In genomic region chr9:22039258-22039657, GRCh38 we compare ENCODE assay signal across 26 cellular contexts. TPM values are rescaled to one million over a fixed set of nuclear protein-coding genes. Genes with fewer than 3 reads are reported as not detected.
A peak's percentile ranks its signal among the peaks of the same experiment; 100 is the strongest.
DNase-seq lines count a peak whose midpoint lies in the region; ATAC-seq and TF ChIP-seq lines count a peak whose summit lies in the region.
"Had no signal": no experiment of that assay in that cellular context is flagged by ENCODE, and none has a peak within 500 bp of the region (broad histone marks: within the 10 kb centered on the region; RNA-seq: fewer than 3 reads in every experiment).

No MANE protein-coding gene starts in this region.

- dilution Hi-C loops in IMR-90 (cut with HindIII; ENCODE audit: low sequenced_read_pairs, unreplicated experiment): no loop called here

- no peak overlapping the region for H3K4me2 ChIP-seq in IMR-90 (ENCODE audit: low read depth, low read length)
- H3K4me2 ChIP-seq: SK-N-SH had no signal

- intact Hi-C loops in IMR-90 (cut with micrococcal nuclease): loop anchor here (2.0 kb wide), 1 partner anchor 226 kb away; no protein-coding TSS in a partner anchor
- intact Hi-C loops in sciatic nerve (cut with DNase I): no loop called here

- no CpG with 5 or more reads among the region's 3 CpGs for WGBS in IMR-90 (ENCODE audit: extremely low coverage in 2 of 2, insufficient read length in 1 of 2), 2 experiments

- CTCF ChIA-PET in IMR-90 (lab: Yijun Ruan, JAX): interaction anchor here (1.8 to 6.4 kb wide), 3 partner anchors 30 to 225 kb away, joined by 7 to 34 read pairs (median 12); partner anchors contain the start of gene CDKN2B

- ATAC-seq in IMR-90 (ENCODE audit: low read depth): no peak
- ATAC-seq in RWPE2 (ENCODE audit: low read depth): no peak
- peak; percentile 65 for ATAC-seq in sciatic nerve
- no peak for ATAC-seq in GM21786 (IDR thresholded peaks at IDR 0.05; ENCODE audit: unreplicated experiment)
- ATAC-seq in GM18867 (IDR thresholded peaks at IDR 0.05; ENCODE audit: unreplicated experiment): no peak
- ATAC-seq: activated naive CD8-positive, alpha-beta T cell treated with anti-CD3 and anti-CD28 coated beads, Interleukin-2, amount 50 U/mL, for 24 hours had no signal

- no peaks in the 10 kb centered on the region for H3K79me1 ChIP-seq in IMR-90 (ENCODE audit: low read depth in 1 of 2, low read length in 2 of 2)

- H3K9me3 ChIP-seq in IMR-90 (ENCODE audit: control insufficient read depth, insufficient read depth, low read length): no peaks in the 10 kb centered on the region
- H3K9me3 ChIP-seq in RWPE2 (ENCODE audit: severe bottlenecking): no peaks in the 10 kb centered on the region
- H3K9me3 ChIP-seq: BE2C, esophagus squamous epithelium, right atrium auricular region, SK-N-SH, stomach, tibial artery had no signal

- no peak overlapping the region for H2BK5ac ChIP-seq in IMR-90 (ENCODE audit: low read depth, low read length, poor library complexity, severe bottlenecking)

- H2BK20ac ChIP-seq in IMR-90 (ENCODE audit: low read depth, low read length): no peak overlapping the region

- H3K56ac ChIP-seq in IMR-90 (ENCODE audit: extremely low read depth, insufficient read depth, low read length): no peak overlapping the region

- no TSS peak for BruUV-seq in IMR-90 (replicated peaks; lab: Mats Ljungman, UMichigan)

- H3K4ac ChIP-seq in IMR-90 (ENCODE audit: low read depth, low read length): peak overlapping the region; percentile 11; the same call in 1 of the 2 replicates

- H4K5ac ChIP-seq in IMR-90 (ENCODE audit: low read depth, low read length): no peak overlapping the region

- H3K9ac ChIP-seq in IMR-90 (ENCODE audit: low read depth, low read length): no peak overlapping the region
- H3K9ac ChIP-seq: SK-N-SH had no signal

- H3K14ac ChIP-seq in IMR-90 (replicated peaks; ENCODE audit: low read depth, low read length): no peak overlapping the region

- DNase-seq in IMR-90: no peak
- DNase-seq in RWPE2 (ENCODE audit: low spot score): no peak
- peak; percentile 27 for DNase-seq in fibroblast of gingiva (ENCODE audit: low read depth)
- no peak for DNase-seq in sciatic nerve (ENCODE audit: low spot score)
- no peak for DNase-seq in occipital lobe (lab: John Stamatoyannopoulos, UW)
- DNase-seq in foreskin melanocyte: no peak
- DNase-seq: ACHN; activated B cell treated with CpG ODN at 0.5 μM for 24 hours; activated CD4-positive, alpha-beta T cell treated with anti-CD3 and anti-CD28 coated beads, Interleukin-2, amount 50 U/mL, for 1 hour; activated naive CD4-positive, alpha-beta T cell; activated naive CD8-positive, alpha-beta T cell treated with anti-CD3 and anti-CD28 coated beads, Interleukin-2, amount 50 U/mL, for 24 hours; activated T-cell treated with anti-CD3 and anti-CD28 coated beads, Interleukin-2, amount 50 U/mL, for 48 hours; BE2C; CD8-positive, alpha-beta memory T cell; dermis blood vessel endothelial cell; esophagus squamous epithelium; NCI-H1048; NCI-H2171 treated with DMSO at 0.1 percent for 48 hours; NCI-H510A; posterior cingulate gyrus; SK-N-SH; stomach; tibial artery had no signal

- in situ Hi-C loops in IMR-90 (cut with MboI; ENCODE audit: low sequenced_read_pairs): no loop called here

- POLR2A ChIA-PET in IMR-90 (lab: Charles Lee; ENCODE audit: unreplicated experiment): no interaction called here

- H3K4me1 ChIP-seq in IMR-90 (ENCODE audit: control insufficient read depth, insufficient read depth, low read length) (peaks cover 4% of the 10 kb centered on the region), RWPE2 (ENCODE audit: insufficient read depth, poor library complexity, severe bottlenecking) (peaks cover 75% of the 10 kb centered on the region)
- H3K4me1 ChIP-seq: BE2C, right atrium auricular region, tibial artery had no signal

- H3K4me3 ChIP-seq in IMR-90 (ENCODE audit: insufficient read depth, low read depth, low read length) (no peak overlapping the region), RWPE2 (ENCODE audit: severe bottlenecking) (no peak overlapping the region)
- H3K4me3 ChIP-seq: esophagus squamous epithelium, right atrium auricular region, stomach, tibial artery had no signal

- H3K27me3 ChIP-seq in IMR-90 (ENCODE audit: control insufficient read depth, insufficient read depth, low read length) (no peaks in the 10 kb centered on the region), RWPE2 (ENCODE audit: insufficient read depth, poor library complexity, severe bottlenecking) (no peaks in the 10 kb centered on the region)
- H3K27me3 ChIP-seq: BE2C, esophagus squamous epithelium, right atrium auricular region, stomach, tibial artery had no signal

- TF ChIP-seq CTCF in IMR-90 (conservative IDR thresholded peaks at IDR 0.05; ENCODE audit: low read depth, low read length) (no peak), RWPE2 (IDR thresholded peaks at IDR 0.05; ENCODE audit: poor library complexity, severe bottlenecking) (no peak)

- H2BK15ac ChIP-seq in IMR-90 (ENCODE audit: low read depth, low read length): no peak overlapping the region

- TF ChIP-seq RAD21 in IMR-90 (IDR thresholded peaks at IDR 0.05; ENCODE audit: low read length): no peak

- peaks cover 3% of the 10 kb centered on the region for H3K9me1 ChIP-seq in IMR-90 (ENCODE audit: insufficient read depth, low read length)

- H3K36me3 ChIP-seq in IMR-90 (ENCODE audit: control insufficient read depth, insufficient read depth, low read length) (peaks cover 1% of the 10 kb centered on the region; the same call in 1 of the 2 replicates), RWPE2 (ENCODE audit: low read depth) (no peaks in the 10 kb centered on the region)
- H3K36me3 ChIP-seq: BE2C, esophagus squamous epithelium, right atrium auricular region, stomach, tibial artery had no signal

- H4K20me1 ChIP-seq in IMR-90 (ENCODE audit: insufficient read depth, low read length): no peaks in the 10 kb centered on the region

- no peak overlapping the region for H3K18ac ChIP-seq in IMR-90 (ENCODE audit: low read depth, low read length)

- no peak overlapping the region for H3K23ac ChIP-seq in IMR-90 (ENCODE audit: low read depth, low read length)

- no peak overlapping the region for H4K91ac ChIP-seq in IMR-90 (ENCODE audit: insufficient read depth, low read depth, low read length)

- H2AK9ac ChIP-seq in IMR-90 (replicated peaks; ENCODE audit: low read depth, low read length, poor library complexity): no peak overlapping the region

- no peak overlapping the region; the same call in 1 of the 2 replicates for H2BK120ac ChIP-seq in IMR-90 (ENCODE audit: low read depth, low read length)

- H4K8ac ChIP-seq in IMR-90 (ENCODE audit: low read depth in 2 of 2, low read length in 2 of 2): no peak overlapping the region

- H3K27ac ChIP-seq in IMR-90 (ENCODE audit: insufficient read depth, low read length) (no peak overlapping the region), RWPE2 (ENCODE audit: poor library complexity, severe bottlenecking) (peak overlapping the region; percentile 87)
- H3K27ac ChIP-seq: right atrium auricular region, stomach, tibial artery had no signal

- no peak for TF ChIP-seq POLR2A in IMR-90 (IDR thresholded peaks at IDR 0.05; ENCODE audit: low read depth, low read length)

- H2AFZ ChIP-seq in IMR-90 (replicated peaks; ENCODE audit: low read length, poor library complexity): no peak overlapping the region

- H2AK5ac ChIP-seq in IMR-90 (ENCODE audit: low read depth, low read length): no peak overlapping the region

TF ChIP-seq in IMR-90, 13 proteins besides CTCF, POLR2A, EP300 and RAD21:
- TF ChIP-seq CEBPB (IDR thresholded peaks at IDR 0.05; ENCODE audit: low read depth, low read length) (peak; percentile 97), ELK1 (IDR thresholded peaks at IDR 0.05; ENCODE audit: borderline replicate concordance, low read depth, low read length) (no peak)
TF ChIP-seq in IMR-90: peak in this region for 1.

RNA-seq across cellular contexts. Expression of gene CDKN2B, which starts 30.2 kb away (rescaled TPM):
- total RNA-seq in IMR-90 (2012; rRNA removed) (3.6 and 5.6 TPM in 2 replicates), sciatic nerve (4.0 TPM), occipital lobe (0.16 TPM)
- 7.3 and 8.2 TPM in 2 replicates for polyA plus RNA-seq in IMR-90 (2012; rRNA removed)
- polyA plus RNA-seq in IMR-90 (2012; cell fraction: cytosol; rRNA removed): 4.0 and 5.4 TPM in 2 replicates
- polyA plus RNA-seq in IMR-90 (2012; cell fraction: nucleus; rRNA removed; ENCODE audit: low replicate concordance): 20.4 and 30.8 TPM in 2 replicates

RNA-seq across cellular contexts. Expression of gene CDKN2B-AS1, which starts 44.7 kb away (rescaled TPM):
- total RNA-seq in IMR-90 (2012; rRNA removed) (1.1 and 1.7 TPM in 2 replicates), sciatic nerve (1.4 TPM), occipital lobe (0.62 TPM)
- polyA plus RNA-seq in IMR-90 (2012; rRNA removed): 0.70 and 1.0 TPM in 2 replicates
- polyA plus RNA-seq in IMR-90 (2012; cell fraction: cytosol; rRNA removed): 0.12 and 0.25 TPM in 2 replicates
- 0.82 and 7.2 TPM in 2 replicates for polyA plus RNA-seq in IMR-90 (2012; cell fraction: nucleus; rRNA removed; ENCODE audit: low replicate concordance)
- total RNA-seq: right atrium auricular region had no signal
- polyA plus RNA-seq: CD8-positive, alpha-beta memory T cell had no signal

RNA-seq across cellular contexts. Expression of gene CDKN2A, which starts 45.1 kb away (rescaled TPM):
- total RNA-seq in IMR-90 (2012; rRNA removed) (11.3 and 17.5 TPM in 2 replicates), sciatic nerve (1.5 TPM), occipital lobe (not detected)
- polyA plus RNA-seq in IMR-90 (2012; rRNA removed): 75.3 and 143 TPM in 2 replicates
- polyA plus RNA-seq in IMR-90 (2012; cell fraction: cytosol; rRNA removed): 94.9 and 145 TPM in 2 replicates
- 55.5 and 101 TPM in 2 replicates for polyA plus RNA-seq in IMR-90 (2012; cell fraction: nucleus; rRNA removed; ENCODE audit: low replicate concordance)
